Comparison of ENCODE assay signal across 32 cellular contexts in the genomic region with DNA sequence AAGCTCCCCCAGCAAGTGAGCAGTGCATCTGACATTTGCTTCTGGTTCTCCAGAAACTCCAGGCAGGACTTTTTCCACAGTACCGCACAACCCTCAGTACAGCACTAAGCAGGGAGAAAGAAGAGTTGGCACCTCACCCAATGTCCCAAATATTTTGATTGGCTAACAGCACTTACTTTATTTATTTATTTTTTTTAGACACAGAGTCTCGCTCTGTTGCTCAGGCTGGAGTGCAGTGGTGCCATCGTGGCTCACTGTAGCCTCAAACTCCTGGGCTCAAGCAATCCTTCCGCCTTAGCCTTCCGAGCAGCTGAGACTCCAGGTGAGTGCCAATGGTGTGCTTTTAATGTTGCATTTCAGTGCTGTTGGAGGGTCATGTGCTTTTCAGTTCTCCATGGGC.
"Had no signal": no experiment of that assay in that cellular context is flagged by ENCODE, and none has a peak within 500 bp of the region (broad histone marks: within the 10 kb centered on the region; RNA-seq: fewer than 3 reads in every experiment).

No MANE protein-coding gene starts in this region.

- H3K27ac Mint-ChIP-seq: activated CD4-positive, alpha-beta T cell treated with anti-CD3 and anti-CD28 coated beads for 36 hours; activated CD8-positive, alpha-beta T cell treated with anti-CD3 and anti-CD28 coated beads for 36 hours; activated naive CD4-positive, alpha-beta T cell treated with anti-CD3 and anti-CD28 coated beads, Interleukin-2, amount 50 U/mL, for 24 hours; activated naive CD8-positive, alpha-beta T cell treated with anti-CD3 and anti-CD28 coated beads, Interleukin-2, amount 10 ng/mL, durations not matched to agents 7 days and 5 days; activated T-cell treated with anti-CD3 and anti-CD28 coated beads, Interleukin-2, amount 50 U/mL, for 72 hours; activated T-helper 17 cell treated with anti-CD3 and anti-CD28 coated beads, Interleukin-2, amount 50 U/mL, for 72 hours; T-helper 1 cell treated with Interleukin-12 subunit alpha and Interleukin-12 subunit beta and Interleukin-4 antibody, amounts not matched to agents 30 μg/mL and 1 μg/mL, for 36 hours; T-helper 2 cell treated with Interferon-gamma antibody and Interleukin-4, amounts not matched to agents 5 μg/mL and 100 μg/mL, for 36 hours had no signal

- H3K9me3 Mint-ChIP-seq: activated CD8-positive, alpha-beta T cell treated with anti-CD3 and anti-CD28 coated beads for 36 hours; activated naive CD4-positive, alpha-beta T cell treated with anti-CD3 and anti-CD28 coated beads, Interleukin-2, amount 50 U/mL, for 24 hours; activated naive CD8-positive, alpha-beta T cell treated with anti-CD3 and anti-CD28 coated beads, Interleukin-2, amount 10 ng/mL, durations not matched to agents 7 days and 5 days; activated T-cell treated with anti-CD3 and anti-CD28 coated beads, Interleukin-2, amount 50 U/mL, for 72 hours; activated T-helper 17 cell treated with anti-CD3 and anti-CD28 coated beads, Interleukin-2, amount 50 U/mL, for 72 hours; T-helper 1 cell treated with Interleukin-12 subunit alpha and Interleukin-12 subunit beta and Interleukin-4 antibody, amounts not matched to agents 30 μg/mL and 1 μg/mL, for 36 hours; T-helper 2 cell treated with Interferon-gamma antibody and Interleukin-4, amounts not matched to agents 5 μg/mL and 100 μg/mL, for 36 hours had no signal

- H3K4me3 ChIP-seq: Peyer's patch, SJSA1 had no signal

- H3K4me1 Mint-ChIP-seq: activated CD4-positive, alpha-beta T cell treated with anti-CD3 and anti-CD28 coated beads for 36 hours; activated naive CD4-positive, alpha-beta T cell treated with anti-CD3 and anti-CD28 coated beads, Interleukin-2, amount 50 U/mL, for 24 hours; activated naive CD8-positive, alpha-beta T cell treated with anti-CD3 and anti-CD28 coated beads, Interleukin-2, amount 10 ng/mL, durations not matched to agents 7 days and 5 days; activated T-helper 17 cell treated with anti-CD3 and anti-CD28 coated beads, Interleukin-2, amount 50 U/mL, for 72 hours had no signal

- H3K36me3 Mint-ChIP-seq: activated naive CD4-positive, alpha-beta T cell treated with anti-CD3 and anti-CD28 coated beads, Interleukin-2, amount 50 U/mL, for 24 hours; activated naive CD8-positive, alpha-beta T cell treated with anti-CD3 and anti-CD28 coated beads, Interleukin-2, amount 10 ng/mL, durations not matched to agents 7 days and 5 days had no signal

- DNase-seq: activated CD4-positive, alpha-beta T cell treated with anti-CD3 and anti-CD28 coated beads for 36 hours; activated CD4-positive, alpha-beta T cell treated with anti-CD3 and anti-CD28 coated beads, Interleukin-2, amount 50 U/mL, for 4 hours; activated CD8-positive, alpha-beta T cell treated with anti-CD3 and anti-CD28 coated beads for 36 hours; activated effector memory CD4-positive, alpha-beta T cell treated with anti-CD3 and anti-CD28 coated beads, Interleukin-2, amount 50 U/mL, for 16 hours; activated naive CD4-positive, alpha-beta T cell; activated naive CD8-positive, alpha-beta T cell treated with anti-CD3 and anti-CD28 coated beads, Interleukin-2, amount 10 ng/mL, durations not matched to agents 7 days and 5 days; activated T-cell treated with anti-CD3 and anti-CD28 coated beads, Interleukin-2, amount 50 U/mL, for 1 hour; activated T-cell treated with anti-CD3 and anti-CD28 coated beads, Interleukin-2, amount 50 U/mL, for 72 hours; brain microvascular endothelial cell; central memory CD4-positive, alpha-beta T cell; MM.1S; MV-4-11; NCI-H1092; NCI-H146; NCI-H187; NCI-H2029 treated with DMSO at 0.1 percent for 48 hours; NCI-H2107; NCI-H2171; NCI-H510A; NCI-H526; NCI-H748 treated with DMSO at 0.1 percent for 48 hours; NK-92 treated with Interleukin-12 subunit alpha and Interleukin-12 subunit beta, amount 100 ng/mL, for 24 hours; PC-3; RPMI8226; SHP77 treated with DMSO at 0.1 percent for 48 hours; SK-N-SH had no signal

- ATAC-seq: activated CD4-positive, alpha-beta T cell treated with anti-CD3 and anti-CD28 coated beads for 36 hours; activated CD8-positive, alpha-beta T cell treated with anti-CD3 and anti-CD28 coated beads for 36 hours; activated T-cell treated with anti-CD3 and anti-CD28 coated beads, Interleukin-2, amount 50 U/mL, for 72 hours; activated T-helper 17 cell treated with anti-CD3 and anti-CD28 coated beads, Interleukin-2, amount 50 U/mL, for 72 hours; PC-3 had no signal

- H3K4me3 Mint-ChIP-seq: activated CD4-positive, alpha-beta T cell treated with anti-CD3 and anti-CD28 coated beads for 36 hours; activated CD8-positive, alpha-beta T cell treated with anti-CD3 and anti-CD28 coated beads for 36 hours; activated naive CD4-positive, alpha-beta T cell treated with anti-CD3 and anti-CD28 coated beads, Interleukin-2, amount 50 U/mL, for 24 hours; activated naive CD8-positive, alpha-beta T cell treated with anti-CD3 and anti-CD28 coated beads, Interleukin-2, amount 10 ng/mL, durations not matched to agents 7 days and 5 days; activated T-cell treated with anti-CD3 and anti-CD28 coated beads, Interleukin-2, amount 50 U/mL, for 72 hours; activated T-helper 17 cell treated with anti-CD3 and anti-CD28 coated beads, Interleukin-2, amount 50 U/mL, for 72 hours; T-helper 1 cell treated with Interleukin-12 subunit alpha and Interleukin-12 subunit beta and Interleukin-4 antibody, amounts not matched to agents 30 μg/mL and 1 μg/mL, for 36 hours; T-helper 2 cell treated with Interferon-gamma antibody and Interleukin-4, amounts not matched to agents 5 μg/mL and 100 μg/mL, for 36 hours had no signal

- H3K27me3 Mint-ChIP-seq: activated naive CD4-positive, alpha-beta T cell treated with anti-CD3 and anti-CD28 coated beads, Interleukin-2, amount 50 U/mL, for 24 hours had no signal
